Comparison of ENCODE assay signal across 25 cellular contexts in the genomic region with DNA sequence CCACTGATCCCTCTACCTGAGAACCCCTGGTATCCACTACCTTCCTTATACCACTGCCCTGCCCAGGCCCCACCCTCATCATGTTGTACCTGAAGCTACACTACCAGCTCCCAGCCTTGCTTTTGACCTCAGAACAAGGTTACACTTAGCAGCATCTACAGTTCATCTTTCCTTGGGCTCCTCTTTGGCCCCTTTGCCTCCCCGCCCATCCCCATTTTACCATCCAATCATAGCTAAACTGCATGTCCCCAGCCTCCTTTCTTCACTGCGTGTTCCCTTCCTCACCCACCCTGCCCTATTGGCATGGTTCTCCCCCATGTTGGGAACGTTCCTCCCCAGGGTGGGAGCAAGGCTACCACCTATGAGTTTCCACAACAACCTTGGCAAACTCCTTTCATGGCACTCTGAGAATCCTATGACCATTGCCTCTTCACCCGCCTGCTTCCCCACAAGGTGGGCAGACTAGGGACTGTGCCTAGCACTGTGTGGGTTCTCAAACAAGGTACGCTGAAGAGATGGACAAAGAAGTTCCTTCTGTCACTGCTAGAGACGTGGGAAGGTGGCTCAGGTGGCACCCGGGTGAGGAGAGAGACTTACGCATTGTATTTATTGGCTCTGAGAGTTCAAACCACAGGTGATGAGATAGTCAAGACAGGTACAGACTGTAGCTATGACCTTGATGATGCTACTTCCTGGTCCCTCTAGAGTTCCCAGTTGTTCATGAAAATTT.
"Had no signal": no experiment of that assay in that cellular context is flagged by ENCODE, and none has a peak within 500 bp of the region (broad histone marks: within the 10 kb centered on the region; RNA-seq: fewer than 3 reads in every experiment).

No MANE protein-coding gene starts in this region.

- H3K4me3 ChIP-seq: ascending aorta, esophagus squamous epithelium, gastroesophageal sphincter had no signal

- H3K27me3 ChIP-seq: ascending aorta, esophagus squamous epithelium had no signal

- H3K4me1 ChIP-seq: ascending aorta, gastroesophageal sphincter had no signal

- DNase-seq: activated CD4-positive, alpha-beta memory T cell treated with anti-CD3 and anti-CD28 coated beads for 36 hours; activated CD4-positive, alpha-beta T cell treated with anti-CD3 and anti-CD28 coated beads for 36 hours; activated CD4-positive, alpha-beta T cell treated with anti-CD3 and anti-CD28 coated beads, Interleukin-2, amount 10 ng/mL, durations not matched to agents 24 days and 14 days; activated CD4-positive, CD25-positive, alpha-beta regulatory T cell; activated CD4-positive, CD25-positive, alpha-beta regulatory T cell treated with anti-CD3 and anti-CD28 coated beads, Interleukin-2, amount 50 U/mL, for 72 hours; activated CD8-positive, alpha-beta memory T cell treated with anti-CD3 and anti-CD28 coated beads, Interleukin-2, amount 10 ng/mL, durations not matched to agents 7 days and 5 days; activated CD8-positive, alpha-beta memory T cell treated with anti-CD3 and anti-CD28 coated beads, Interleukin-2, amount 50 U/mL, for 4 hours; activated CD8-positive, alpha-beta T cell treated with anti-CD3 and anti-CD28 coated beads, Interleukin-2, amount 10 ng/mL, durations not matched to agents 7 days and 5 days; activated gamma-delta T cell; activated naive CD4-positive, alpha-beta T cell; activated naive CD4-positive, alpha-beta T cell treated with anti-CD3 and anti-CD28 coated beads, Interleukin-2, amount 10 ng/mL, durations not matched to agents 7 days and 5 days; activated naive CD8-positive, alpha-beta T cell treated with anti-CD3 and anti-CD28 coated beads, Interleukin-2, amount 10 ng/mL, durations not matched to agents 7 days and 5 days; activated T-cell treated with anti-CD3 and anti-CD28 coated beads, Interleukin-2, amount 50 U/mL, for 1 hour; activated T-cell treated with anti-CD3 and anti-CD28 coated beads, Interleukin-2, amount 50 U/mL, for 48 hours; caudate nucleus; cortex of kidney; dermis blood vessel endothelial cell; effector CD4-positive, alpha-beta T cell; effector memory CD8-positive, alpha-beta T cell; erythroblast; esophagus squamous epithelium; foreskin melanocyte; T-helper 2 cell had no signal

- H3K9me3 ChIP-seq: ascending aorta, esophagus squamous epithelium, gastroesophageal sphincter had no signal

- H3K36me3 ChIP-seq: ascending aorta, esophagus squamous epithelium, gastroesophageal sphincter had no signal

- H3K27ac ChIP-seq: ascending aorta, esophagus squamous epithelium, gastroesophageal sphincter had no signal

- ATAC-seq: activated CD4-positive, alpha-beta T cell treated with anti-CD3 and anti-CD28 coated beads for 36 hours; activated CD8-positive, alpha-beta memory T cell treated with anti-CD3 and anti-CD28 coated beads, Interleukin-2, amount 10 ng/mL, durations not matched to agents 7 days and 5 days; activated CD8-positive, alpha-beta T cell treated with anti-CD3 and anti-CD28 coated beads, Interleukin-2, amount 10 ng/mL, durations not matched to agents 7 days and 5 days; effector memory CD8-positive, alpha-beta T cell; gastroesophageal sphincter had no signal
